In the genomic region with DNA sequence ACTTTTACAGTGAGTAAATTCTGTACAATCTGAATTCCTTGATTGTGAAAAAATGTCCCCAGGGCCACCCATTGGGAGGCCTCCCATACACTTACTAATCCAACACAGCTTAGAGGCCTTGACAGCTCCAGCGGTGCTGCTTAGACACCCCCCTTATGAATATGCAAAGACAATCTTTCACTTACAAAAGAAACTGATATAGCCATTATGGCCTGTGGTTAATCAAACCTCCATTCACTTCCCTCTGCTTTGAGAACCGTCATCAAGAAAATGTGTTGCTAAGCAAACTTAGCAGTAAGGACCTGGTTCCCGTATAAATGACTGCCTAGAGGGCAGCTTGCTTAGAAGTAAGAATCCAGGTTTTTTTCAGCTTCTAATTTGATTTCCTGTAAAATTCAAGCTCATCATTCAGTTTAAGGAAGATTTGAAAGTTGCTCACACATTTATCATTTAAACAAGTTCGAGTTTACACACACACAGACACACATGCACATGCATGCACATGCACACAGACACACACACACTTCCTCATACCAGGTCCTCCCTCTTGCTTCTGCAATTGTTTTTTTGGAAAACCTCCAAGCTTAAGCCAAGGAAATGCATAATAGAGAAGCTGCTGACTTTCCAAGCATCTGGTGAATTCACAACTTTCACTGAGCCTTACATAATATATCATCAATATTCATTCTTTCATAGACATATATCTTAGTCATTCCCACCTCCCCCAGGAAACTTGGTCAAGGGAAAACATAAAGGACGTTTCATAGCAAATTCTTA, we compare ENCODE assay signal across 15 cellular contexts.
DNase-seq lines count a peak whose midpoint lies in the region; ATAC-seq, FAIRE-seq and TF ChIP-seq lines count a peak whose summit lies in the region.
"Had no signal": no experiment of that assay in that cellular context is flagged by ENCODE, and none has a peak within 500 bp of the region (broad histone marks: within the 10 kb centered on the region; RNA-seq: fewer than 3 reads in every experiment).

No MANE protein-coding gene starts in this region.

- no peak for TF ChIP-seq CTCF in cardiac muscle cell (IDR thresholded peaks at IDR 0.05; ENCODE audit: low read depth, low read length)
- no peak for TF ChIP-seq CTCF in left ventricle myocardium inferior (IDR thresholded peaks at IDR 0.05; ENCODE audit: borderline replicate concordance)
- no peak for TF ChIP-seq CTCF in cardiac fibroblast (IDR thresholded peaks at IDR 0.05; ENCODE audit: low read depth, low read length)

- H3K36me3 Mint-ChIP-seq in activated T-helper 17 cell treated with anti-CD3 and anti-CD28 coated beads, Interleukin-2, amount 50 U/mL, for 72 hours (ENCODE audit: low read depth), result no peaks in the 10 kb centered on the region

- H3K4me3 ChIP-seq in cardiac muscle cell, result no peak overlapping the region
- no peak overlapping the region for H3K4me3 ChIP-seq in left ventricle myocardium inferior
- no peak overlapping the region for H3K4me3 ChIP-seq in cardiac fibroblast (replicated peaks in 1 of 2; ENCODE audit: low read depth in 2 of 2, low read length in 2 of 2)
- no peak overlapping the region for H3K4me3 ChIP-seq in aorta (ENCODE audit: low read length in 2 of 2)
- H3K4me3 ChIP-seq: ascending aorta, esophagus muscularis mucosa, lung had no signal

- no peak overlapping the region for H3K4me3 Mint-ChIP-seq in activated T-helper 17 cell treated with anti-CD3 and anti-CD28 coated beads, Interleukin-2, amount 50 U/mL, for 72 hours

- no peak for FAIRE-seq in H54 (lab: Jason Lieb, UNC)
- FAIRE-seq: G401.6, small intestine had no signal

- peaks cover 16% of the 10 kb centered on the region for H3K4me1 ChIP-seq in cardiac muscle cell (ENCODE audit: low read depth)
- no peaks in the 10 kb centered on the region for H3K4me1 ChIP-seq in left ventricle myocardium inferior
- peaks cover under 1 to 2% of the 10 kb centered on the region in 2 donors for H3K4me1 ChIP-seq in aorta (ENCODE audit: control insufficient read depth in 1 of 2, insufficient read depth in 2 of 2, low read length in 2 of 2)

- H3K27me3 ChIP-seq in cardiac muscle cell (no peaks in the 10 kb centered on the region), left ventricle myocardium inferior (ENCODE audit: low read depth) (no peaks in the 10 kb centered on the region), aorta (ENCODE audit: control insufficient read depth in 1 of 2, insufficient read depth in 2 of 2, low read length in 1 of 2) (no peaks in the 10 kb centered on the region)
- H3K27me3 ChIP-seq: ascending aorta, esophagus muscularis mucosa had no signal

- TF ChIP-seq POLR2A in H54 (IDR thresholded peaks at IDR 0.05; ENCODE audit: low read depth, low read length), result no peak

- peaks cover 2% of the 10 kb centered on the region for H3K27me3 Mint-ChIP-seq in activated T-helper 17 cell treated with anti-CD3 and anti-CD28 coated beads, Interleukin-2, amount 50 U/mL, for 72 hours

- no peak overlapping the region for H3K27ac Mint-ChIP-seq in activated T-helper 17 cell treated with anti-CD3 and anti-CD28 coated beads, Interleukin-2, amount 50 U/mL, for 72 hours

- peak in 1 of 2 donors; percentile 53 for DNase-seq in cardiac muscle cell (ENCODE audit: low read depth in 1 of 2, low spot score in 1 of 2)
- no peak for DNase-seq in left ventricle myocardium inferior
- DNase-seq in cardiac fibroblast (ENCODE audit: low read depth in 2 of 2), result peak; percentile 17 to 73
- peak; percentile 22 for DNase-seq in kidney tubule cell (ENCODE audit: low spot score)
- DNase-seq in aorta, result no peak
- DNase-seq in stimulated activated naive CD8-positive, alpha-beta T cell treated with anti-CD3 and anti-CD28 coated beads, Interleukin-15, Interleukin-2, amounts not matched to agents 100 U/mL and 50 U/mL, for 24 hours, result no peak
- DNase-seq in H54 (ENCODE audit: insufficient read length, low spot score), result no peak
- DNase-seq: Karpas-422, small intestine, T-helper 9 cell had no signal

- 21 to 28% methylated on average over 5 of the region's 5 CpGs for WGBS in aorta, 2 donors

- H3K4me1 Mint-ChIP-seq in activated T-helper 17 cell treated with anti-CD3 and anti-CD28 coated beads, Interleukin-2, amount 50 U/mL, for 72 hours, result no peaks in the 10 kb centered on the region

- intact Hi-C loops in left ventricle myocardium inferior (cut with micrococcal nuclease), result no loop called here
- intact Hi-C loops in aorta (cut with DNase I), result no loop called here

- H3K9me3 ChIP-seq in cardiac muscle cell (ENCODE audit: low read depth) (no peaks in the 10 kb centered on the region), left ventricle myocardium inferior (replicated peaks) (peaks cover 5% of the 10 kb centered on the region), aorta (ENCODE audit: control insufficient read depth, low read length) (no peaks in the 10 kb centered on the region)
- H3K9me3 ChIP-seq: ascending aorta, esophagus muscularis mucosa had no signal

- peak; percentile 63 for ATAC-seq in aorta (ENCODE audit: low FRiP score)
- ATAC-seq in stimulated activated naive CD8-positive, alpha-beta T cell treated with anti-CD3 and anti-CD28 coated beads, Interleukin-15, Interleukin-2, amounts not matched to agents 100 U/mL and 50 U/mL, for 24 hours, result no peak
- no peak for ATAC-seq in activated T-helper 17 cell treated with anti-CD3 and anti-CD28 coated beads, Interleukin-2, amount 50 U/mL, for 72 hours (replicated peaks)

- H3K36me3 ChIP-seq in cardiac muscle cell (no peaks in the 10 kb centered on the region), left ventricle myocardium inferior (no peaks in the 10 kb centered on the region), aorta (ENCODE audit: control insufficient read depth in 1 of 2, insufficient read depth in 2 of 2, low read length in 1 of 2) (no peaks in the 10 kb centered on the region)
- H3K36me3 ChIP-seq: esophagus muscularis mucosa had no signal

- peak overlapping the region; percentile 62 for H3K27ac ChIP-seq in cardiac muscle cell
- no peak overlapping the region for H3K27ac ChIP-seq in left ventricle myocardium inferior (replicated peaks)
- no peak overlapping the region for H3K27ac ChIP-seq in aorta (ENCODE audit: low read depth in 1 of 2, low read length in 2 of 2)
- H3K27ac ChIP-seq: ascending aorta, esophagus muscularis mucosa had no signal

- H3K9me3 Mint-ChIP-seq in activated T-helper 17 cell treated with anti-CD3 and anti-CD28 coated beads, Interleukin-2, amount 50 U/mL, for 72 hours, result no peaks in the 10 kb centered on the region

Comparison
In these comparisons a context has a peak if more than half of its experiments do, and no peak if none do; other contexts are left out.
1. DNase-seq: peak in cardiac fibroblast (2 of 2) and kidney tubule cell (single experiment); none in left ventricle myocardium inferior (single experiment), aorta (0 of 2), stimulated activated naive CD8-positive, alpha-beta T cell treated with anti-CD3 and anti-CD28 coated beads, Interleukin-15, Interleukin-2, amounts not matched to agents 100 U/mL and 50 U/mL, for 24 hours (single experiment) and H54 (single experiment).